26 cellular contexts compared by ENCODE assay signal in genomic region chr1:71610489-71610888, GRCh38.
"Had no signal": no experiment of that assay in that cellular context is flagged by ENCODE, and none has a peak within 500 bp of the region (broad histone marks: within the 10 kb centered on the region; RNA-seq: fewer than 3 reads in every experiment).

No MANE protein-coding gene starts in this region.

- H3K4me2 ChIP-seq: neural progenitor cell had no signal

- H3K9ac ChIP-seq: neural progenitor cell had no signal

- H3K4me3 Mint-ChIP-seq: naive thymus-derived CD4-positive, alpha-beta T cell; natural killer cell; nephron; neural progenitor cell; stimulated activated effector memory CD8-positive, alpha-beta T cell treated with anti-CD3 and anti-CD28 coated beads, Interleukin-12 subunit alpha, Interleukin-12 subunit beta, amount 100 ng/mL, for 72 hours; stimulated activated naive B cell treated with anti-CD40 and anti-IgM and Interleukin-4, amounts not matched to agents 10 μg/mL and 1 μg/mL and 100 μg/mL, for 72 hours; stimulated activated naive CD8-positive, alpha-beta T cell treated with anti-CD3 and anti-CD28 coated beads, Interleukin-15, Interleukin-2, amounts not matched to agents 100 ng/mL and 50 ng/mL, for 24 hours had no signal

- H3K27me3 Mint-ChIP-seq: naive thymus-derived CD4-positive, alpha-beta T cell; stimulated activated naive B cell treated with anti-CD40 and anti-IgM and Interleukin-4, amounts not matched to agents 10 μg/mL and 1 μg/mL and 100 μg/mL, for 72 hours; stimulated activated naive CD8-positive, alpha-beta T cell treated with anti-CD3 and anti-CD28 coated beads, Interleukin-15, Interleukin-2, amounts not matched to agents 100 ng/mL and 50 ng/mL, for 24 hours had no signal

- H3K4me3 ChIP-seq: neural progenitor cell, pancreas, psoas muscle, right lobe of liver, sigmoid colon, stomach, thoracic aorta, thyroid gland, tibial nerve, upper lobe of left lung, uterus had no signal

- DNase-seq: naive thymus-derived CD4-positive, alpha-beta T cell; natural killer cell; occipital lobe; pancreas; psoas muscle; right cardiac atrium; right lobe of liver; sigmoid colon; small intestine; stimulated activated CD4-positive, alpha-beta T cell treated with anti-CD3 and anti-CD28 coated beads, Interleukin-15, amount 100 ng/mL, for 24 hours; stimulated activated CD4-positive, alpha-beta T cell treated with anti-CD3 and anti-CD28 coated beads, Interleukin-2, amount 100 ng/mL, for 24 hours; stimulated activated CD4-positive, alpha-beta T cell treated with anti-CD3 and anti-CD28 coated beads, Interleukin-2, amount 100 ng/mL, for 48 hours; stimulated activated CD4-positive, alpha-beta T cell treated with anti-CD3 and anti-CD28 coated beads, Interleukin-4, amount 100 ng/mL, for 24 hours; stimulated activated naive CD4-positive, alpha-beta T cell treated with Interleukin-2 at 50 U/mL for 16 hours; stomach; trophoblast cell; uterus had no signal

- ATAC-seq: naive thymus-derived CD4-positive, alpha-beta T cell; natural killer cell; pancreas; psoas muscle; right cardiac atrium; right lobe of liver; stimulated activated effector memory CD8-positive, alpha-beta T cell treated with anti-CD3 and anti-CD28 coated beads, Interleukin-12 subunit alpha, Interleukin-12 subunit beta, amount 100 ng/mL, for 72 hours had no signal

- H3K36me3 ChIP-seq: neural progenitor cell, pancreas, right lobe of liver, thoracic aorta, thyroid gland, upper lobe of left lung, uterus had no signal

- H3K4me1 ChIP-seq: pancreas, psoas muscle, right lobe of liver, sigmoid colon, stomach, thyroid gland, tibial nerve, uterus had no signal

- H3K9me3 Mint-ChIP-seq: nephron; neural progenitor cell; stimulated activated naive CD8-positive, alpha-beta T cell treated with anti-CD3 and anti-CD28 coated beads, Interleukin-15, Interleukin-2, amounts not matched to agents 100 ng/mL and 50 ng/mL, for 24 hours had no signal

- H3K27me3 ChIP-seq: neural progenitor cell, pancreas, right lobe of liver, sigmoid colon, stomach, thyroid gland, tibial nerve, upper lobe of left lung, uterus had no signal

- H3K27ac Mint-ChIP-seq: naive thymus-derived CD4-positive, alpha-beta T cell; natural killer cell; nephron; neural progenitor cell; stimulated activated effector memory CD8-positive, alpha-beta T cell treated with anti-CD3 and anti-CD28 coated beads, Interleukin-12 subunit alpha, Interleukin-12 subunit beta, amount 100 ng/mL, for 72 hours; stimulated activated naive B cell treated with anti-CD40 and anti-IgM and Interleukin-4, amounts not matched to agents 10 μg/mL and 1 μg/mL and 100 μg/mL, for 72 hours; stimulated activated naive CD8-positive, alpha-beta T cell treated with anti-CD3 and anti-CD28 coated beads, Interleukin-15, Interleukin-2, amounts not matched to agents 100 ng/mL and 50 ng/mL, for 24 hours had no signal

- H3K36me3 Mint-ChIP-seq: natural killer cell; neural progenitor cell; stimulated activated effector memory CD8-positive, alpha-beta T cell treated with anti-CD3 and anti-CD28 coated beads, Interleukin-12 subunit alpha, Interleukin-12 subunit beta, amount 100 ng/mL, for 72 hours had no signal

- H3K27ac ChIP-seq: neural progenitor cell, pancreas, psoas muscle, right lobe of liver, sigmoid colon, stomach, thoracic aorta, thyroid gland, tibial nerve, upper lobe of left lung, uterus had no signal

- H3K4me1 Mint-ChIP-seq: naive thymus-derived CD4-positive, alpha-beta T cell; natural killer cell; nephron; stimulated activated effector memory CD8-positive, alpha-beta T cell treated with anti-CD3 and anti-CD28 coated beads, Interleukin-12 subunit alpha, Interleukin-12 subunit beta, amount 100 ng/mL, for 72 hours; stimulated activated naive B cell treated with anti-CD40 and anti-IgM and Interleukin-4, amounts not matched to agents 10 μg/mL and 1 μg/mL and 100 μg/mL, for 72 hours had no signal

- H2AFZ ChIP-seq: neural progenitor cell had no signal

- H3K9me3 ChIP-seq: pancreas, psoas muscle, right lobe of liver, sigmoid colon, stomach, thoracic aorta, thyroid gland, tibial nerve, upper lobe of left lung, uterus had no signal
